In genomic region chr21:42125571-42126544, GRCh38 we compare ENCODE assay signal across 9 cellular contexts. TPM values are rescaled to one million over a fixed set of nuclear protein-coding genes. Genes with fewer than 3 reads are reported as not detected.
DNase-seq lines count a peak whose midpoint lies in the region; ATAC-seq and TF ChIP-seq lines count a peak whose summit lies in the region.
"Had no signal": no experiment of that assay in that cellular context is flagged by ENCODE, and none has a peak within 500 bp of the region (broad histone marks: within the 10 kb centered on the region; RNA-seq: fewer than 3 reads in every experiment).

No MANE protein-coding gene starts in this region.

- H3K4me3 ChIP-seq in BLaER1 treated with 17β-estradiol and CSF1 and Interleukin-3, amounts not matched to agents 10 nM and 100 nM, result no peak overlapping the region
- no peak overlapping the region for H3K4me3 ChIP-seq in CD8-positive, alpha-beta T cell (ENCODE audit: low read depth, low read length)
- no peak overlapping the region for H3K4me3 ChIP-seq in mammary epithelial cell (replicated peaks in 1 of 3; ENCODE audit: insufficient read depth in 1 of 3, low read depth in 2 of 3, low read length in 3 of 3)

- H3K9ac ChIP-seq in BLaER1 treated with 17β-estradiol and CSF1 and Interleukin-3, amounts not matched to agents 10 nM and 100 nM, result peak overlapping the region in 7 of 11 experiments; percentile 0 to 42 (median 31); a peak in 4 of 22 replicates
- H3K9ac ChIP-seq in mammary epithelial cell (ENCODE audit: insufficient read depth, low read length), result no peak overlapping the region

- H3K4me1 ChIP-seq in BLaER1 treated with 17β-estradiol and CSF1 and Interleukin-3, amounts not matched to agents 10 nM and 100 nM, result peaks cover 33 to 85% (median 78%) of the 10 kb centered on the region in 10 experiments
- H3K4me1 ChIP-seq in CD8-positive, alpha-beta T cell (ENCODE audit: insufficient read depth, low read length), result no peaks in the 10 kb centered on the region
- peaks cover 5% of the 10 kb centered on the region for H3K4me1 ChIP-seq in mammary epithelial cell (ENCODE audit: insufficient read depth, low read length)

- no peak overlapping the region for H3K27ac Mint-ChIP-seq in CD8-positive, alpha-beta T cell

- TF ChIP-seq CTCF in CD8-positive, alpha-beta T cell (IDR thresholded peaks at IDR 0.05), result no peak
- TF ChIP-seq CTCF in mammary epithelial cell (conservative IDR thresholded peaks at IDR 0.05 in 1 of 2, IDR thresholded peaks at IDR 0.05 in 1 of 2; ENCODE audit: extremely low read depth in 1 of 2, insufficient read depth in 1 of 2, low read depth in 1 of 2, low read length in 2 of 2), result peak in 1 of 2 donors; percentile 12

- peaks cover 34% of the 10 kb centered on the region for H3K27me3 Mint-ChIP-seq in CD8-positive, alpha-beta T cell (ENCODE audit: low read depth)

- peaks cover 0 to 6% (median 0%) of the 10 kb centered on the region in 11 experiments; a peak in 3 of 22 replicates for H3K27me3 ChIP-seq in BLaER1 treated with 17β-estradiol and CSF1 and Interleukin-3, amounts not matched to agents 10 nM and 100 nM
- H3K27me3 ChIP-seq in CD8-positive, alpha-beta T cell (ENCODE audit: insufficient read depth, low read length), result no peaks in the 10 kb centered on the region
- no peaks in the 10 kb centered on the region for H3K27me3 ChIP-seq in mammary epithelial cell (ENCODE audit: insufficient read depth, low read length)

- H3K27ac ChIP-seq in BLaER1 treated with 17β-estradiol and CSF1 and Interleukin-3, amounts not matched to agents 10 nM and 100 nM, result peak overlapping the region in 3 of 11 experiments; percentile 8 to 57 (median 55); a peak in 3 of 22 replicates
- no peak overlapping the region for H3K27ac ChIP-seq in CD8-positive, alpha-beta T cell (ENCODE audit: low read depth, low read length)
- H3K27ac ChIP-seq in mammary epithelial cell (ENCODE audit: insufficient read depth, low read depth, low read length), result no peak overlapping the region

- no peaks in the 10 kb centered on the region for H3K36me3 ChIP-seq in BLaER1 treated with 17β-estradiol and CSF1 and Interleukin-3, amounts not matched to agents 10 nM and 100 nM
- H3K36me3 ChIP-seq in CD8-positive, alpha-beta T cell (ENCODE audit: insufficient read depth, low read length), result no peaks in the 10 kb centered on the region
- no peaks in the 10 kb centered on the region for H3K36me3 ChIP-seq in mammary epithelial cell (ENCODE audit: insufficient read depth, low read length)

- H3K9me3 Mint-ChIP-seq in CD8-positive, alpha-beta T cell, result no peaks in the 10 kb centered on the region

- in situ Hi-C loops in mammary epithelial cell (cut with MboI; ENCODE audit: low sequenced_read_pairs in 2 of 2), result no loop called here

- H3K4me3 Mint-ChIP-seq in CD8-positive, alpha-beta T cell, result no peak overlapping the region

- peak; percentile 72 for DNase-seq in HuH-7 (ENCODE audit: low spot score)
- DNase-seq in SHP77 treated with DMSO at 0.1 percent for 48 hours (lab: John Stamatoyannopoulos, UW), result peak; percentile 83
- DNase-seq in left colon, result no peak
- DNase-seq in CD8-positive, alpha-beta T cell, result no peak
- no peak for DNase-seq in hypothalamus (lab: John Stamatoyannopoulos, UW)
- no peak for DNase-seq in mammary epithelial cell
- DNase-seq: NCI-H2171 had no signal

- no peak overlapping the region for H2AFZ ChIP-seq in mammary epithelial cell (ENCODE audit: low read depth, low read length)

- ATAC-seq in left colon (peak; percentile 30), HG02588 (IDR thresholded peaks at IDR 0.05; ENCODE audit: unreplicated experiment) (no peak)
- ATAC-seq in CD8-positive, alpha-beta T cell, result no peak

- dilution Hi-C loops in mammary epithelial cell (cut with HindIII; ENCODE audit: low sequenced_read_pairs), result no loop called here

- H3K9me3 ChIP-seq in BLaER1 treated with 17β-estradiol and CSF1 and Interleukin-3, amounts not matched to agents 10 nM and 100 nM (replicated peaks in 1 of 11), result no peaks in the 10 kb centered on the region
- no peaks in the 10 kb centered on the region for H3K9me3 ChIP-seq in CD8-positive, alpha-beta T cell (ENCODE audit: low read length)
- H3K9me3 ChIP-seq in mammary epithelial cell (replicated peaks; ENCODE audit: insufficient read depth, low read length), result no peaks in the 10 kb centered on the region

- H3K4me2 ChIP-seq in BLaER1 treated with 17β-estradiol and CSF1 and Interleukin-3, amounts not matched to agents 10 nM and 100 nM, result peak overlapping the region; percentile 63 to 99 (median 90)
- no peak overlapping the region for H3K4me2 ChIP-seq in mammary epithelial cell (ENCODE audit: insufficient read depth, low read depth, low read length)

- no TSS peak for BruUV-seq in mammary epithelial cell (replicated peaks; lab: Mats Ljungman, UMichigan)

- H3K4me1 Mint-ChIP-seq in CD8-positive, alpha-beta T cell (ENCODE audit: low read depth), result peaks cover 7% of the 10 kb centered on the region

- peaks cover 0 to 6% (median 0%) of the 10 kb centered on the region in 11 experiments; a peak in 2 of 22 replicates for H4K20me1 ChIP-seq in BLaER1 treated with 17β-estradiol and CSF1 and Interleukin-3, amounts not matched to agents 10 nM and 100 nM
- H4K20me1 ChIP-seq in mammary epithelial cell (ENCODE audit: insufficient read depth, low read length), result no peaks in the 10 kb centered on the region

- intact Hi-C loops in left colon (cut with DNase I, micrococcal nuclease) (no loop called here), mammary epithelial cell (cut with micrococcal nuclease) (no loop called here)
- intact Hi-C loops in CD8-positive, alpha-beta T cell (cut with DNase I, micrococcal nuclease), result no loop called here

- no peaks in the 10 kb centered on the region for H3K36me3 Mint-ChIP-seq in CD8-positive, alpha-beta T cell

- H3K79me2 ChIP-seq in mammary epithelial cell (ENCODE audit: insufficient read depth, low read length), result no peaks in the 10 kb centered on the region

- CTCF ChIA-PET in CD8-positive, alpha-beta T cell (lab: Charles Lee), result interaction anchor here (1.2 to 2.4 kb wide), 4 partner anchors 8 to 184 kb away, joined by 3 to 10 read pairs (median 3); no protein-coding TSS in a partner anchor
- CTCF ChIA-PET in mammary epithelial cell (lab: Charles Lee; ENCODE audit: low non-redundant PET), result no interaction called here

- 64% methylated on average over 26 of the region's 29 CpGs for WGBS in mammary epithelial cell (ENCODE audit: low coverage, missing lambda C conversion rate)

- POLR2A ChIA-PET in CD8-positive, alpha-beta T cell (lab: Charles Lee), result interaction anchor here (0.5 to 0.8 kb wide), 2 partner anchors 136 to 402 kb away, joined by 3 read pairs; no protein-coding TSS in a partner anchor

RNA-seq across cellular contexts. Expression of gene UMODL1, which starts 54.7 kb away (rescaled TPM):
- under 1 TPM; 0.28 to 0.43 TPM for total RNA-seq in left colon
- total RNA-seq in CD8-positive, alpha-beta T cell, result under 1 TPM; 0.50 to 0.54 TPM
- under 1 TPM in 1 of 2 donors, not detected in 1; under 0.01 TPM for total RNA-seq in mammary epithelial cell
- polyA plus RNA-seq in mammary epithelial cell, result not detected
- not detected for polyA minus RNA-seq in mammary epithelial cell

Comparison
In these comparisons a context has a peak if more than half of its experiments do, and no peak if none do; other contexts are left out.
1. DNase-seq: peak in HuH-7 (single experiment) and SHP77 treated with DMSO at 0.1 percent for 48 hours (single experiment); none in left colon (0 of 2), CD8-positive, alpha-beta T cell (0 of 7), hypothalamus (0 of 51) and mammary epithelial cell (single experiment).